21 cellular contexts compared by ENCODE assay signal in genomic region chr7:33452805-33453502, GRCh38.
DNase-seq lines count a peak whose midpoint lies in the region; ATAC-seq, FAIRE-seq and TF ChIP-seq lines count a peak whose summit lies in the region.
"Had no signal": no experiment of that assay in that cellular context is flagged by ENCODE, and none has a peak within 500 bp of the region (broad histone marks: within the 10 kb centered on the region; RNA-seq: fewer than 3 reads in every experiment).

No MANE protein-coding gene starts in this region.

- H3K9ac ChIP-seq in HepG2 (ENCODE audit: insufficient read depth, low read depth, low read length), result no peak overlapping the region

- H3K27ac ChIP-seq in HepG2 (ENCODE audit: extremely low read length, insufficient read depth, low read length) (no peak overlapping the region), right lobe of liver (no peak overlapping the region), brain microvascular endothelial cell (peak overlapping the region; percentile 17), body of pancreas (no peak overlapping the region), WERI-Rb-1 (no peak overlapping the region)
- H3K27ac ChIP-seq: heart left ventricle, neutrophil, spleen had no signal

- TF ChIP-seq CTCF in HepG2 (CRISPR knock-in tag; IDR thresholded peaks at IDR 0.05) (no peak), right lobe of liver (IDR thresholded peaks at IDR 0.05) (no peak), brain microvascular endothelial cell (IDR thresholded peaks at IDR 0.05; ENCODE audit: low read depth, low read length, missing control alignments) (no peak), fibroblast of villous mesenchyme (IDR thresholded peaks at IDR 0.05; ENCODE audit: insufficient read depth, low read depth, low read length) (no peak), body of pancreas (IDR thresholded peaks at IDR 0.05) (no peak), WERI-Rb-1 (IDR thresholded peaks at IDR 0.05; ENCODE audit: low read depth, low read length) (no peak)

- H3K27me3 ChIP-seq in HepG2 (ENCODE audit: control insufficient read depth in 1 of 2, insufficient read depth in 2 of 2, low read length in 2 of 2) (no peaks in the 10 kb centered on the region), right lobe of liver (no peaks in the 10 kb centered on the region), brain microvascular endothelial cell (replicated peaks) (no peaks in the 10 kb centered on the region), body of pancreas (no peaks in the 10 kb centered on the region), WERI-Rb-1 (ENCODE audit: insufficient read depth, low read depth, severe bottlenecking) (no peaks in the 10 kb centered on the region)
- H3K27me3 ChIP-seq: heart left ventricle, neutrophil, spleen had no signal

- 89% methylated on average over 1 of the region's 1 CpG for WGBS in HepG2 (ENCODE audit: low lambda C conversion rate)
- whole genome bisulfite sequencing in right lobe of liver (ENCODE audit: insufficient coverage, low coverage, low lambda C conversion rate, missing lambda C conversion rate), result 77% methylated on average over 1 of the region's 1 CpG
- 91 to 94% methylated on average over 1 of the region's 1 CpG for WGBS in body of pancreas, 2 donors

- H4K20me1 ChIP-seq in HepG2 (ENCODE audit: insufficient read depth, low read length), result no peaks in the 10 kb centered on the region

- no peak for TF ChIP-seq EP300 in HepG2 (IDR thresholded peaks at IDR 0.05; ENCODE audit: low read depth in 2 of 2, low read length in 2 of 2)
- TF ChIP-seq EP300 in HepG2 (CRISPR knock-in tag; IDR thresholded peaks at IDR 0.05; ENCODE audit: borderline replicate concordance), result no peak

- TF ChIP-seq POLR2A in HepG2 (IDR thresholded peaks at IDR 0.05; ENCODE audit: insufficient read depth in 1 of 2, low read depth in 2 of 2, low read length in 2 of 2), result no peak
- no peak for TF ChIP-seq POLR2A in right lobe of liver (IDR thresholded peaks at IDR 0.05)
- TF ChIP-seq POLR2A in body of pancreas (IDR thresholded peaks at IDR 0.05), result no peak

- H3K4me3 ChIP-seq in HepG2 (replicated peaks in 1 of 3; ENCODE audit: insufficient read depth in 1 of 3, low read depth in 2 of 3, low read length in 3 of 3) (no peak overlapping the region; a peak in 1 of 6 replicates), right lobe of liver (no peak overlapping the region), brain microvascular endothelial cell (ENCODE audit: low read depth, low read length) (no peak overlapping the region), fibroblast of villous mesenchyme (ENCODE audit: low read depth, low read length) (no peak overlapping the region), body of pancreas (no peak overlapping the region), WERI-Rb-1 (ENCODE audit: low read depth, low read length) (no peak overlapping the region)
- H3K4me3 ChIP-seq: heart left ventricle, spleen had no signal

- no peaks in the 10 kb centered on the region for H3K36me3 ChIP-seq in HepG2 (replicated peaks in 1 of 2; ENCODE audit: control insufficient read depth in 1 of 2, insufficient read depth in 2 of 2, low read length in 2 of 2)
- no peaks in the 10 kb centered on the region for H3K36me3 ChIP-seq in right lobe of liver
- H3K36me3 ChIP-seq in brain microvascular endothelial cell (replicated peaks), result no peaks in the 10 kb centered on the region
- no peaks in the 10 kb centered on the region for H3K36me3 ChIP-seq in body of pancreas (replicated peaks in 1 of 2; ENCODE audit: insufficient read depth in 1 of 2, low read depth in 2 of 2)
- H3K36me3 ChIP-seq in WERI-Rb-1, result no peaks in the 10 kb centered on the region
- H3K36me3 ChIP-seq: heart left ventricle, neutrophil, spleen had no signal

- DNase-seq in HepG2 (ENCODE audit: low spot score) (peak; percentile 14), right lobe of liver (no peak), brain microvascular endothelial cell (no peak), fibroblast of villous mesenchyme (ENCODE audit: low read depth) (peak; percentile 8), body of pancreas (no peak), WERI-Rb-1 (no peak)
- DNase-seq in activated naive CD4-positive, alpha-beta T cell (lab: John Stamatoyannopoulos, UW), result no peak
- DNase-seq: activated CD4-positive, alpha-beta T cell treated with anti-CD3 and anti-CD28 coated beads for 1 hour; activated naive CD8-positive, alpha-beta T cell treated with anti-CD3 and anti-CD28 coated beads, Interleukin-2, amount 10 ng/mL, durations not matched to agents 7 days and 5 days; Caco-2; heart left ventricle; NCI-H1417 treated with DMSO at 0.1 percent for 48 hours; NCI-H69; spleen; stimulated activated CD4-positive, alpha-beta T cell treated with anti-CD3 and anti-CD28 coated beads, Interleukin-4, amount 100 ng/mL, for 24 hours; stimulated activated naive CD8-positive, alpha-beta T cell treated with anti-CD3 and anti-CD28 coated beads, Interleukin-15, amount 100 ng/mL, for 72 hours; trophoblast cell had no signal

- no peak overlapping the region for H2AFZ ChIP-seq in HepG2 (ENCODE audit: low read length)

- peaks cover 22% of the 10 kb centered on the region for H3K4me1 ChIP-seq in HepG2 (ENCODE audit: insufficient read depth, low read length)
- no peaks in the 10 kb centered on the region for H3K4me1 ChIP-seq in right lobe of liver
- H3K4me1 ChIP-seq in body of pancreas, result no peaks in the 10 kb centered on the region
- H3K4me1 ChIP-seq: Caco-2 had no signal

- ATAC-seq in HepG2 (peak; percentile 92), right lobe of liver (no peak), body of pancreas (no peak), GM18517 (IDR thresholded peaks at IDR 0.05; ENCODE audit: unreplicated experiment) (no peak)
- ATAC-seq: activated T-helper 17 cell treated with anti-CD3 and anti-CD28 coated beads, Interleukin-2, amount 50 U/mL, for 72 hours; HCT116; heart left ventricle; stimulated activated naive CD8-positive, alpha-beta T cell treated with anti-CD3 and anti-CD28 coated beads, Interleukin-15, amount 100 ng/mL, for 72 hours had no signal

- POLR2A ChIA-PET in HepG2 (lab: Yijun Ruan, JAX), result no interaction called here

- BruUV-seq in HepG2 (replicated peaks; lab: Mats Ljungman, UMichigan), result no TSS peak

- peak overlapping the region; percentile 42 for H3K4me2 ChIP-seq in HepG2 (ENCODE audit: low read depth, low read length)

- in situ Hi-C loops in HepG2 (cut with HindIII; ENCODE audit: extremely low pct_ligation_motif_present, low pct_unique_long_range_greater_than_20kb) (loop anchor here (10.0 kb wide), 1 partner anchor 268 kb away; no protein-coding TSS in a partner anchor), brain microvascular endothelial cell (cut with HindIII; ENCODE audit: low pct_ligation_motif_present, low sequenced_read_pairs) (no loop called here)

- H3K79me2 ChIP-seq in HepG2 (ENCODE audit: insufficient read depth, low read length), result no peaks in the 10 kb centered on the region

- CTCF ChIA-PET in HepG2 (lab: Yijun Ruan, JAX; ENCODE audit: low intra/inter-chr PET ratio, low total read pairs), result no interaction called here

- H3K9me3 ChIP-seq in HepG2 (ENCODE audit: low read length) (no peaks in the 10 kb centered on the region), right lobe of liver (no peaks in the 10 kb centered on the region), body of pancreas (no peaks in the 10 kb centered on the region), WERI-Rb-1 (ENCODE audit: severe bottlenecking) (no peaks in the 10 kb centered on the region)
- H3K9me3 ChIP-seq: Caco-2, neutrophil had no signal

- intact Hi-C loops in HepG2 (cut with micrococcal nuclease; ENCODE audit: unreplicated experiment) (loop anchor here (10.0 kb wide), 1 partner anchor 208 kb away; no protein-coding TSS in a partner anchor), right lobe of liver (cut with DNase I) (no loop called here), body of pancreas (cut with DNase I) (no loop called here)

- TF ChIP-seq RAD21 in HepG2 (CRISPR knock-in tag; IDR thresholded peaks at IDR 0.05), result no peak

- peak; percentile 67 for FAIRE-seq in HepG2 (lab: Jason Lieb, UNC)

TF ChIP-seq in HepG2, 621 proteins besides CTCF, POLR2A, EP300 and RAD21 (continues in another document):
- no peak for TF ChIP-seq ZNF687 (CRISPR knock-in tag; IDR thresholded peaks at IDR 0.05)

Comparison
In these comparisons a context has a peak if more than half of its experiments do, and no peak if none do; other contexts are left out.
1. DNase-seq: peak in HepG2 (single experiment) and fibroblast of villous mesenchyme (single experiment); none in right lobe of liver (0 of 3), brain microvascular endothelial cell (single experiment), body of pancreas (0 of 4), activated naive CD4-positive, alpha-beta T cell (0 of 4) and WERI-Rb-1 (single experiment).